8 cellular contexts compared by ENCODE assay signal in the genomic region with DNA sequence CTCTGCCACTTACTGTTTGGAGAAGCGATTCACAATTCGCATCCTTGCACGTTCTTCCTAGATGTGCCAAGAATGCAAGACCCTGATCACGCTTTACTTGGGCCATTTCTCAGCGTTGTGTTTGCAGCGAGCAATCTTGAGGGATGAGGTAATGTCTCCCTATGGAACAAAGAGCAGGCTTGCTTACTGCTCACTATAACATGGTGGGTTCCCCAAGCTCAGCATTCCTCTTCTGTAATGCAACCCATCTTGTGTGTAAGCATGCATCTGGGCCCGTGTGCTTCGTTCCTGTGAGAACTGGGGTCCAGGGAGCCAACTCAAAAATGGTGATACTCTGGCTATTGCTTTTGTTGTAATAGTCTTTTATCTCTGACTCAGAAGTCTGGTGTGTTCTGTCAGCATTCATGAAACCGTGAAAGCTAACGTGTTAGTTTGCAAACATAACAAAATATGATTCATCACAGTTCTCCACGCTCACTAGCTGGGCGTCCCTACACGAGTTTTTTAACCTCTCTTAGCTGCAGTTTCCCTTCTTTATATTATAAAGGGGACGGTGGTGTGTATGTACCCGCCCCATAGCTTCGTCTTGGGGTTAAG. TPM values are rescaled to one million over a fixed set of nuclear protein-coding genes. Genes with fewer than 3 reads are reported as not detected.
DNase-seq lines count a peak whose midpoint lies in the region; ATAC-seq, FAIRE-seq and TF ChIP-seq lines count a peak whose summit lies in the region.

No MANE protein-coding gene starts in this region.

- intact Hi-C loops in CD8-positive, alpha-beta T cell (cut with DNase I, micrococcal nuclease): loop anchor here (1.0 to 10.0 kb wide), 15 partner anchors 33 to 1389 kb away; a partner anchor contains a TSS

- peak in 1 of 7 experiments; percentile 47 for DNase-seq in CD8-positive, alpha-beta T cell
- DNase-seq in T-helper 1 cell (peak in 3 of 5 donors; percentile 2 to 52 (median 19)), endothelial cell (ENCODE audit: low spot score) (no peak), GM12892 (ENCODE audit: insufficient read length) (no peak)
- no peak for DNase-seq in natural killer cell treated with Interleukin-12 subunit alpha and Interleukin-12 subunit beta and Interleukin-15 and Interleukin-18, amount 100 ng/mL, for 72 hours (ENCODE audit: low spot score)

- peak overlapping the region; percentile 94 for H3K4me3 Mint-ChIP-seq in CD8-positive, alpha-beta T cell
- H3K4me3 Mint-ChIP-seq in endothelial cell (ENCODE audit: unreplicated experiment): peak overlapping the region; percentile 89
- H3K4me3 Mint-ChIP-seq in natural killer cell treated with Interleukin-12 subunit alpha and Interleukin-12 subunit beta and Interleukin-15 and Interleukin-18, amount 100 ng/mL, for 72 hours: peak overlapping the region; percentile 86

- H3K4me1 Mint-ChIP-seq in CD8-positive, alpha-beta T cell (ENCODE audit: low read depth): peaks cover 31% of the 10 kb centered on the region
- H3K4me1 Mint-ChIP-seq in endothelial cell (ENCODE audit: unreplicated experiment): peaks cover 22% of the 10 kb centered on the region
- H3K4me1 Mint-ChIP-seq in natural killer cell treated with Interleukin-12 subunit alpha and Interleukin-12 subunit beta and Interleukin-15 and Interleukin-18, amount 100 ng/mL, for 72 hours (ENCODE audit: low read depth in 2 of 2): peaks cover 32% of the 10 kb centered on the region in 2 donors

- peaks cover 6% of the 10 kb centered on the region for H3K36me3 Mint-ChIP-seq in CD8-positive, alpha-beta T cell
- H3K36me3 Mint-ChIP-seq in endothelial cell (ENCODE audit: low read depth, unreplicated experiment): peaks cover 16% of the 10 kb centered on the region
- H3K36me3 Mint-ChIP-seq in natural killer cell treated with Interleukin-12 subunit alpha and Interleukin-12 subunit beta and Interleukin-15 and Interleukin-18, amount 100 ng/mL, for 72 hours: no peaks in the 10 kb centered on the region

- H3K27me3 ChIP-seq in CD8-positive, alpha-beta T cell (ENCODE audit: insufficient read depth, low read length): no peaks in the 10 kb centered on the region

- no peaks in the 10 kb centered on the region for H3K27me3 Mint-ChIP-seq in CD8-positive, alpha-beta T cell (ENCODE audit: low read depth)
- peaks cover 16% of the 10 kb centered on the region for H3K27me3 Mint-ChIP-seq in endothelial cell (ENCODE audit: unreplicated experiment)
- no peaks in the 10 kb centered on the region for H3K27me3 Mint-ChIP-seq in natural killer cell treated with Interleukin-12 subunit alpha and Interleukin-12 subunit beta and Interleukin-15 and Interleukin-18, amount 100 ng/mL, for 72 hours

- no peaks in the 10 kb centered on the region for H3K36me3 ChIP-seq in CD8-positive, alpha-beta T cell (ENCODE audit: insufficient read depth, low read length)

- H3K4me3 ChIP-seq in CD8-positive, alpha-beta T cell (ENCODE audit: low read depth, low read length): peak overlapping the region; percentile 98

- POLR2A ChIA-PET in CD8-positive, alpha-beta T cell (lab: Charles Lee): interaction anchor here (0.9 to 2.0 kb wide), 13 partner anchors 9 to 1227 kb away, joined by 3 to 27 read pairs (median 5); a partner anchor contains a TSS

- no peaks in the 10 kb centered on the region for H3K9me3 Mint-ChIP-seq in CD8-positive, alpha-beta T cell
- H3K9me3 Mint-ChIP-seq in endothelial cell (ENCODE audit: unreplicated experiment): peaks cover 4% of the 10 kb centered on the region
- no peaks in the 10 kb centered on the region for H3K9me3 Mint-ChIP-seq in natural killer cell treated with Interleukin-12 subunit alpha and Interleukin-12 subunit beta and Interleukin-15 and Interleukin-18, amount 100 ng/mL, for 72 hours

- peak overlapping the region; percentile 96 for H3K27ac Mint-ChIP-seq in CD8-positive, alpha-beta T cell
- peak overlapping the region; percentile 70 for H3K27ac Mint-ChIP-seq in endothelial cell (ENCODE audit: unreplicated experiment)
- peak overlapping the region; percentile 80 to 96 for H3K27ac Mint-ChIP-seq in natural killer cell treated with Interleukin-12 subunit alpha and Interleukin-12 subunit beta and Interleukin-15 and Interleukin-18, amount 100 ng/mL, for 72 hours

- no peak for TF ChIP-seq CTCF in CD8-positive, alpha-beta T cell (IDR thresholded peaks at IDR 0.05)
- no peak for TF ChIP-seq CTCF in endothelial cell (IDR thresholded peaks at IDR 0.05; ENCODE audit: unreplicated experiment)

- H3K4me1 ChIP-seq in CD8-positive, alpha-beta T cell (ENCODE audit: insufficient read depth, low read length): peaks cover 21% of the 10 kb centered on the region

- peak; percentile 57 for ATAC-seq in CD8-positive, alpha-beta T cell
- ATAC-seq in GM19023 (IDR thresholded peaks at IDR 0.05; ENCODE audit: unreplicated experiment) (peak; percentile 4), HG03460 (IDR thresholded peaks at IDR 0.05; ENCODE audit: unreplicated experiment) (peak; percentile 7), GM21360 (IDR thresholded peaks at IDR 0.05; ENCODE audit: unreplicated experiment) (no peak)
- ATAC-seq in natural killer cell treated with Interleukin-12 subunit alpha and Interleukin-12 subunit beta and Interleukin-15 and Interleukin-18, amount 100 ng/mL, for 72 hours: peak; percentile 56 to 75

- no peak for FAIRE-seq in GM12892 (lab: Jason Lieb, UNC)

- H3K9me3 ChIP-seq in CD8-positive, alpha-beta T cell (ENCODE audit: low read length): no peaks in the 10 kb centered on the region

- no peak for TF ChIP-seq POLR2A in GM12892 (IDR thresholded peaks at IDR 0.05; ENCODE audit: low read depth, low read length)

- CTCF ChIA-PET in CD8-positive, alpha-beta T cell (lab: Charles Lee): interaction anchor here (0.9 to 6.9 kb wide), 13 partner anchors 23 to 1014 kb away, joined by 3 to 173 read pairs (median 4); a partner anchor contains a TSS

- peak overlapping the region; percentile 91 for H3K27ac ChIP-seq in CD8-positive, alpha-beta T cell (ENCODE audit: low read depth, low read length)

RNA-seq across cellular contexts. Expression of a gene that starts 33.4 kb away (rescaled TPM):
- 100 to 1,000 TPM; 126 to 130 TPM for total RNA-seq in CD8-positive, alpha-beta T cell
- 61.8 TPM for total RNA-seq in endothelial cell (ENCODE audit: unreplicated experiment)
- 100 to 1,000 TPM in 1 of 2 donors, 10 to 100 TPM in 1; 78.4 to 101 TPM for total RNA-seq in natural killer cell treated with Interleukin-12 subunit alpha and Interleukin-12 subunit beta and Interleukin-15 and Interleukin-18, amount 100 ng/mL, for 72 hours
- polyA plus RNA-seq in GM12892 (2012; ENCODE audit: missing spikeins): 48.1 TPM

Comparison
In these comparisons a context has a peak if more than half of its experiments do, and no peak if none do; other contexts are left out.
1. DNase-seq: peak in T-helper 1 cell (3 of 5); none in endothelial cell (single experiment), natural killer cell treated with Interleukin-12 subunit alpha and Interleukin-12 subunit beta and Interleukin-15 and Interleukin-18, amount 100 ng/mL, for 72 hours (single experiment) and GM12892 (single experiment).
2. Peak in every context shown above with its lines, with median percentiles within 50 percentile points of each other: H3K27ac Mint-ChIP-seq and H3K4me3 Mint-ChIP-seq.